In genomic region chr4:152959080-152959479, GRCh38 we compare ENCODE assay signal across 20 cellular contexts. TPM values are rescaled to one million over a fixed set of nuclear protein-coding genes. Genes with fewer than 3 reads are reported as not detected.
DNase-seq lines count a peak whose midpoint lies in the region; ATAC-seq, FAIRE-seq and TF ChIP-seq lines count a peak whose summit lies in the region.
"Had no signal": no experiment of that assay in that cellular context is flagged by ENCODE, and none has a peak within 500 bp of the region (broad histone marks: within the 10 kb centered on the region; RNA-seq: fewer than 3 reads in every experiment).

No MANE protein-coding gene starts in this region.

- no peak overlapping the region for H3K27ac Mint-ChIP-seq in endodermal cell
- peak overlapping the region; percentile 98 for H3K27ac Mint-ChIP-seq in osteocyte (ENCODE audit: unreplicated experiment)
- H3K27ac Mint-ChIP-seq: CD14-positive monocyte; CD4-positive, alpha-beta memory T cell; IgD-negative memory B cell had no signal

- no peaks in the 10 kb centered on the region for H3K9me3 ChIP-seq in endodermal cell (ENCODE audit: control insufficient read depth, low read length)
- H3K9me3 ChIP-seq: BLaER1, HAP-1 had no signal

- H3K36me3 ChIP-seq in endodermal cell (ENCODE audit: control insufficient read depth, insufficient read depth, low read length): peaks cover 4% of the 10 kb centered on the region
- H3K36me3 ChIP-seq: BLaER1, HAP-1 had no signal

- peaks cover 14% of the 10 kb centered on the region for H3K36me3 Mint-ChIP-seq in endodermal cell (ENCODE audit: low read depth)
- H3K36me3 Mint-ChIP-seq in osteocyte (ENCODE audit: unreplicated experiment): peaks cover 42% of the 10 kb centered on the region
- H3K36me3 Mint-ChIP-seq: CD14-positive monocyte; CD4-positive, alpha-beta memory T cell had no signal

- no peaks in the 10 kb centered on the region for H3K9me3 Mint-ChIP-seq in endodermal cell
- no peaks in the 10 kb centered on the region for H3K9me3 Mint-ChIP-seq in osteocyte (ENCODE audit: unreplicated experiment)
- H3K9me3 Mint-ChIP-seq: CD14-positive monocyte; CD4-positive, alpha-beta memory T cell; IgD-negative memory B cell had no signal

- no peak overlapping the region for H3K9ac ChIP-seq in endodermal cell (ENCODE audit: extremely low read depth, low read length, poor library complexity, severe bottlenecking)
- H3K9ac ChIP-seq: BLaER1, GM23248 had no signal

- H3K4me1 ChIP-seq in endodermal cell (ENCODE audit: control insufficient read depth, insufficient read depth, low read length): peaks cover 32% of the 10 kb centered on the region

- ATAC-seq in HG02798 (IDR thresholded peaks at IDR 0.05; ENCODE audit: poor library complexity, unreplicated experiment): no peak

- H3K4me3 Mint-ChIP-seq in endodermal cell: no peak overlapping the region
- no peak overlapping the region for H3K4me3 Mint-ChIP-seq in osteocyte (ENCODE audit: unreplicated experiment)
- H3K4me3 Mint-ChIP-seq: CD14-positive monocyte; CD4-positive, alpha-beta memory T cell; IgD-negative memory B cell had no signal

- H3K4me3 ChIP-seq in endodermal cell (ENCODE audit: low read length): peak overlapping the region; percentile 65
- H3K4me3 ChIP-seq: BLaER1, GM23248, HAP-1 had no signal

- TF ChIP-seq CTCF in D721Med (IDR thresholded peaks at IDR 0.05; ENCODE audit: insufficient read depth, missing control alignments): no peak
- no peak for TF ChIP-seq CTCF in endodermal cell (conservative IDR thresholded peaks at IDR 0.05)
- no peak for TF ChIP-seq CTCF in osteocyte (IDR thresholded peaks at IDR 0.05)

- peak; percentile 55 for FAIRE-seq in D721Med (lab: Jason Lieb, UNC)
- FAIRE-seq: GM12892, HTR-8/SVneo had no signal

- DNase-seq in NCI-H510A treated with DMSO at 0.1 percent for 48 hours (lab: John Stamatoyannopoulos, UW) (peak; percentile 30), NCI-H510A (lab: John Stamatoyannopoulos, UW) (no peak), D721Med (ENCODE audit: insufficient read length, low spot score) (no peak), endodermal cell (no peak), osteocyte (ENCODE audit: extremely low spot score, unreplicated experiment) (no peak), COR-L47 (lab: John Stamatoyannopoulos, UW) (no peak)
- DNase-seq: 8988T; Calu3; CD4-positive, alpha-beta memory T cell; DMS 273 treated with DMSO at 0.1 percent for 48 hours; DMS79; GDM1; GM23248 had no signal

- no peaks in the 10 kb centered on the region for H3K27me3 ChIP-seq in endodermal cell (ENCODE audit: control insufficient read depth, insufficient read depth, low read length, poor library complexity, severe bottlenecking)
- H3K27me3 ChIP-seq: BLaER1 had no signal

- no peak overlapping the region for H3K27ac ChIP-seq in endodermal cell (ENCODE audit: low read depth, low read length)
- H3K27ac ChIP-seq: BLaER1, GM23248 had no signal

- H3K4me1 Mint-ChIP-seq in endodermal cell (peaks cover 53% of the 10 kb centered on the region), osteocyte (ENCODE audit: unreplicated experiment) (peaks cover 81% of the 10 kb centered on the region)

- H3K27me3 Mint-ChIP-seq in endodermal cell (ENCODE audit: insufficient read depth): peaks cover 3% of the 10 kb centered on the region
- H3K27me3 Mint-ChIP-seq in osteocyte (ENCODE audit: unreplicated experiment): no peaks in the 10 kb centered on the region

- whole genome bisulfite sequencing in endodermal cell (ENCODE audit: insufficient coverage in 1 of 2, insufficient read length in 1 of 2), 2 experiments: 90% methylated on average over 2 of the region's 2 CpGs; no CpG with 5 or more reads in 1 of the 2 experiments

RNA-seq across cellular contexts. Expression of gene FHDC1, which starts 23.0 kb away (rescaled TPM):
- total RNA-seq in endodermal cell (1 to 10 TPM; 2.5 to 7.9 TPM), osteocyte (22.1 and 22.3 TPM in 2 replicates)
- 3.2 TPM for polyA plus RNA-seq in endodermal cell (2013, experiment 1 of 2)
- 2.2 TPM for polyA plus RNA-seq in endodermal cell (2013, experiment 2 of 2)
- polyA plus RNA-seq: CD14-positive monocyte had no signal
